8 cellular contexts compared by ENCODE assay signal in the genomic region with DNA sequence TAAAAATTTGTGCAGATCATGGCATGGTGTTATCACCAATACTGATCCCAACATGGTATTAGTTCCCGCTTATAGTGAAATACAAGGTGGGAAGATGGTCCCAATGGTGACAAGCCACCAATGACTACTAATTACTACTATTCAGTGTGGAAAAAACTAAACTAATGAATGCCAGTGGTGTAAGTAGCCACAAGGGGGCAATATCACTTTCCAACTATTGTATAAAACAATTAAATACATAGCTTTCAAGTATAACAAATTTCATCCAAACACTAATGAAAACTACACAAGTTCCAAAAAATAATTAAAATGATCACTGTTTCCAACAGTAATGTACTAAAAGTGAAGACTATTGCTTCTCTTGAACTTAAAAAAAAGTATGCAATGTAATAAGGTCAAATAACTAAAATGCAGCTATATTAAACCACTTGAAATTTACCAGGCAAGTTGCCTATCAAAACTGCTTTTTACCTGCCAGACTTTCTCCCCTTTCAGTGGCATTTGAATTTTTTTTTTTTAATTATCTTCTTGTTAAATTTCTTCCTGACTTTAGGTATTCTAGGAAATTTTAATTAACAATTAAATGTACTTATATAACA. TPM values are rescaled to one million over a fixed set of nuclear protein-coding genes. Genes with fewer than 3 reads are reported as not detected.
A peak's percentile ranks its signal among the peaks of the same experiment; 100 is the strongest.
DNase-seq lines count a peak whose midpoint lies in the region; ATAC-seq and TF ChIP-seq lines count a peak whose summit lies in the region.

No MANE protein-coding gene starts in this region.

- no peaks in the 10 kb centered on the region for H3K27me3 ChIP-seq in cardiac muscle cell
- no peaks in the 10 kb centered on the region for H3K27me3 ChIP-seq in WERI-Rb-1 (ENCODE audit: insufficient read depth, low read depth, severe bottlenecking)
- H3K27me3 ChIP-seq in right cardiac atrium (ENCODE audit: control insufficient read depth, insufficient read depth) = no peaks in the 10 kb centered on the region
- no peaks in the 10 kb centered on the region for H3K27me3 ChIP-seq in thoracic aorta (replicated peaks; ENCODE audit: insufficient read depth)

- peaks cover 15% of the 10 kb centered on the region for H3K36me3 ChIP-seq in cardiac muscle cell
- H3K36me3 ChIP-seq in WERI-Rb-1 = peaks cover 31% of the 10 kb centered on the region
- H3K36me3 ChIP-seq in thoracic aorta = peaks cover 9% of the 10 kb centered on the region

- intact Hi-C loops in left cardiac atrium (cut with DNase I) (loop anchor here in 1 of 2 donors (5.0 kb wide), 1 partner anchor 177 kb away; no protein-coding TSS in a partner anchor), right cardiac atrium (cut with DNase I) (loop anchor here (5.0 kb wide), 3 partner anchors 172 to 182 kb away; no protein-coding TSS in a partner anchor), sciatic nerve (cut with DNase I) (loop anchor here (10.0 kb wide), 1 partner anchor 170 kb away; no protein-coding TSS in a partner anchor)

- DNase-seq in cardiac muscle cell (ENCODE audit: low read depth in 1 of 2, low spot score in 1 of 2) (peak; percentile 53 to 62), left cardiac atrium (no peak), NCI-H1694 (lab: John Stamatoyannopoulos, UW) (peak; percentile 95), WERI-Rb-1 (no peak), right cardiac atrium (no peak), thoracic aorta (ENCODE audit: low spot score) (no peak), sciatic nerve (ENCODE audit: low spot score) (no peak)

- H3K4me3 ChIP-seq in cardiac muscle cell (no peak overlapping the region), WERI-Rb-1 (ENCODE audit: low read depth, low read length) (no peak overlapping the region), right cardiac atrium (ENCODE audit: low read length) (no peak overlapping the region), thoracic aorta (no peak overlapping the region)

- TF ChIP-seq CTCF in cardiac muscle cell (IDR thresholded peaks at IDR 0.05; ENCODE audit: low read depth, low read length) = peak; percentile 68
- TF ChIP-seq CTCF in WERI-Rb-1 (IDR thresholded peaks at IDR 0.05; ENCODE audit: low read depth, low read length) = peak; percentile 32; the same call in 1 of the 2 replicates
- peak; percentile 66 for TF ChIP-seq CTCF in thoracic aorta (IDR thresholded peaks at IDR 0.05)

- no peak for ATAC-seq in left cardiac atrium
- ATAC-seq in right cardiac atrium = peak; percentile 31 to 37
- ATAC-seq in thoracic aorta (ENCODE audit: insufficient number of reproducible peaks, low FRiP score, low read depth) = no peak
- ATAC-seq in sciatic nerve = no peak
- ATAC-seq in HG02571 (IDR thresholded peaks at IDR 0.05; ENCODE audit: unreplicated experiment) = no peak

- H3K4me1 ChIP-seq in cardiac muscle cell (ENCODE audit: low read depth) (no peaks in the 10 kb centered on the region), right cardiac atrium (ENCODE audit: control insufficient read depth, insufficient read depth, low read length) (peaks cover 3% of the 10 kb centered on the region), thoracic aorta (ENCODE audit: control insufficient read depth in 1 of 2, low read depth in 2 of 2) (no peaks in the 10 kb centered on the region)

- no peaks in the 10 kb centered on the region for H3K9me3 ChIP-seq in cardiac muscle cell (ENCODE audit: low read depth)
- H3K9me3 ChIP-seq in WERI-Rb-1 (ENCODE audit: severe bottlenecking) = no peaks in the 10 kb centered on the region
- no peaks in the 10 kb centered on the region for H3K9me3 ChIP-seq in right cardiac atrium (ENCODE audit: control insufficient read depth, low read length)
- no peaks in the 10 kb centered on the region for H3K9me3 ChIP-seq in thoracic aorta

- 70% methylated on average over 1 of the region's 1 CpG for WGBS in right cardiac atrium

- peak overlapping the region; percentile 46 for H3K27ac ChIP-seq in cardiac muscle cell
- H3K27ac ChIP-seq in WERI-Rb-1 = peak overlapping the region; percentile 19; the same call in 1 of the 2 replicates
- H3K27ac ChIP-seq in right cardiac atrium (ENCODE audit: low read length) = no peak overlapping the region
- no peak overlapping the region for H3K27ac ChIP-seq in thoracic aorta

RNA-seq across cellular contexts. Expression of a gene that starts 58.0 kb away (rescaled TPM):
- 1.2 and 4.2 TPM in 2 replicates for total RNA-seq in cardiac muscle cell
- 1.7 and 2.9 TPM in 2 replicates for polyA plus RNA-seq in cardiac muscle cell
- 1 to 10 TPM; 3.1 to 7.5 TPM for total RNA-seq in left cardiac atrium
- 10 to 100 TPM in 1 of 4 donors, 1 to 10 TPM in 3; 2.9 to 13.5 (median 7.3) TPM for total RNA-seq in right cardiac atrium
- 6.0 TPM for polyA plus RNA-seq in right cardiac atrium
- 10 to 100 TPM; 10.0 to 10.2 TPM for total RNA-seq in thoracic aorta
- total RNA-seq in sciatic nerve = 115 TPM

Comparison
In these comparisons a context has a peak if more than half of its experiments do, and no peak if none do; other contexts are left out.
1. DNase-seq: peak in cardiac muscle cell (2 of 2) and NCI-H1694 (single experiment); none in left cardiac atrium (single experiment), WERI-Rb-1 (single experiment), right cardiac atrium (0 of 3), thoracic aorta (single experiment) and sciatic nerve (single experiment).
2. H3K27ac ChIP-seq: peak in cardiac muscle cell (single experiment) and WERI-Rb-1 (single experiment); none in right cardiac atrium (single experiment) and thoracic aorta (0 of 2).
3. ATAC-seq: peak in right cardiac atrium (2 of 2); none in left cardiac atrium (0 of 2), thoracic aorta (single experiment), sciatic nerve (single experiment) and HG02571 (single experiment).
4. Peak in every context shown above with its lines, with median percentiles within 50 percentile points of each other: CTCF ChIP-seq.